ENCODE assay signal across 1 cellular context in the genomic region with DNA sequence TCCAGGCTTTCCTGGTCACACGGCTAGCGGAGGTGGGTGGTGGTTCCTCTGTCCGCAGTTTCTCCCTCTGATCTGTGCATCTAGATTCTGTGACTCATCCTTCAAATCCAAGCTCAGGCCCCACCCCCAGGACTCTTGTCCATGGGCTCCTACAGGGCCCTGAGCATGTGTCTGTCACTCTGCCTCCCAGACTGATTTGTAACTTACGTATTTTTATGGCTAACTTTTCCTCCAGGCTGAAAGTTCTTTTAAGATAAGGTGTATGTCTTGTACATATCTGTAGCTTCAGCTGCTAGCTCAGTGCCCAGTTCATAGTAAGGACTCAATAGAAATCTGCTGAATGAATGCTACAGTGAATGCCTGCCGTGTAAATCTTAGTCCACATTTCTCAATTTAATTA.
TF ChIP-seq lines count a peak whose summit lies in the region.

No MANE protein-coding gene starts in this region.

TF ChIP-seq in K562, 482 proteins besides CTCF, POLR2A, EP300 and RAD21 (continued from another document and continues in another):
- TF ChIP-seq, protein P1, sequence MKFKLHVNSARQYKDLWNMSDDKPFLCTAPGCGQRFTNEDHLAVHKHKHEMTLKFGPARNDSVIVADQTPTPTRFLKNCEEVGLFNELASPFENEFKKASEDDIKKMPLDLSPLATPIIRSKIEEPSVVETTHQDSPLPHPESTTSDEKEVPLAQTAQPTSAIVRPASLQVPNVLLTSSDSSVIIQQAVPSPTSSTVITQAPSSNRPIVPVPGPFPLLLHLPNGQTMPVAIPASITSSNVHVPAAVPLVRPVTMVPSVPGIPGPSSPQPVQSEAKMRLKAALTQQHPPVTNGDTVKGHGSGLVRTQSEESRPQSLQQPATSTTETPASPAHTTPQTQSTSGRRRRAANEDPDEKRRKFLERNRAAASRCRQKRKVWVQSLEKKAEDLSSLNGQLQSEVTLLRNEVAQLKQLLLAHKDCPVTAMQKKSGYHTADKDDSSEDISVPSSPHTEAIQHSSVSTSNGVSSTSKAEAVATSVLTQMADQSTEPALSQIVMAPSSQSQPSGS (CRISPR knock-in tag; IDR thresholded peaks at IDR 0.05): no peak
- TF ChIP-seq RCOR1 (IDR thresholded peaks at IDR 0.05; ENCODE audit: borderline replicate concordance in 1 of 2, low read depth in 2 of 2, low read length in 2 of 2): peak in 1 of 2 experiments; percentile 76; a peak in 2 of 4 replicates
- TF ChIP-seq RFX5 (IDR thresholded peaks at IDR 0.05; ENCODE audit: low read depth, low read length): no peak
- no peak for TF ChIP-seq COPS2 (conservative IDR thresholded peaks at IDR 0.05)
- TF ChIP-seq, protein P2, sequence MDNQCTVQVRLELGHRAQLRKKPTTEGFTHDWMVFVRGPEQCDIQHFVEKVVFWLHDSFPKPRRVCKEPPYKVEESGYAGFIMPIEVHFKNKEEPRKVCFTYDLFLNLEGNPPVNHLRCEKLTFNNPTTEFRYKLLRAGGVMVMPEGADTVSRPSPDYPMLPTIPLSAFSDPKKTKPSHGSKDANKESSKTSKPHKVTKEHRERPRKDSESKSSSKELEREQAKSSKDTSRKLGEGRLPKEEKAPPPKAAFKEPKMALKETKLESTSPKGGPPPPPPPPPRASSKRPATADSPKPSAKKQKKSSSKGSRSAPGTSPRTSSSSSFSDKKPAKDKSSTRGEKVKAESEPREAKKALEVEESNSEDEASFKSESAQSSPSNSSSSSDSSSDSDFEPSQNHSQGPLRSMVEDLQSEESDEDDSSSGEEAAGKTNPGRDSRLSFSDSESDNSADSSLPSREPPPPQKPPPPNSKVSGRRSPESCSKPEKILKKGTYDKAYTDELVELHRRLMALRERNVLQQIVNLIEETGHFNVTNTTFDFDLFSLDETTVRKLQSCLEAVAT (IDR thresholded peaks at IDR 0.05): no peak
- no peak for TF ChIP-seq PTRF (tag; IDR thresholded peaks at IDR 0.05)
- TF ChIP-seq NRF1 (conservative IDR thresholded peaks at IDR 0.05 in 1 of 2, IDR thresholded peaks at IDR 0.05 in 1 of 2): peak; percentile 65 to 73
- TF ChIP-seq, protein P3, sequence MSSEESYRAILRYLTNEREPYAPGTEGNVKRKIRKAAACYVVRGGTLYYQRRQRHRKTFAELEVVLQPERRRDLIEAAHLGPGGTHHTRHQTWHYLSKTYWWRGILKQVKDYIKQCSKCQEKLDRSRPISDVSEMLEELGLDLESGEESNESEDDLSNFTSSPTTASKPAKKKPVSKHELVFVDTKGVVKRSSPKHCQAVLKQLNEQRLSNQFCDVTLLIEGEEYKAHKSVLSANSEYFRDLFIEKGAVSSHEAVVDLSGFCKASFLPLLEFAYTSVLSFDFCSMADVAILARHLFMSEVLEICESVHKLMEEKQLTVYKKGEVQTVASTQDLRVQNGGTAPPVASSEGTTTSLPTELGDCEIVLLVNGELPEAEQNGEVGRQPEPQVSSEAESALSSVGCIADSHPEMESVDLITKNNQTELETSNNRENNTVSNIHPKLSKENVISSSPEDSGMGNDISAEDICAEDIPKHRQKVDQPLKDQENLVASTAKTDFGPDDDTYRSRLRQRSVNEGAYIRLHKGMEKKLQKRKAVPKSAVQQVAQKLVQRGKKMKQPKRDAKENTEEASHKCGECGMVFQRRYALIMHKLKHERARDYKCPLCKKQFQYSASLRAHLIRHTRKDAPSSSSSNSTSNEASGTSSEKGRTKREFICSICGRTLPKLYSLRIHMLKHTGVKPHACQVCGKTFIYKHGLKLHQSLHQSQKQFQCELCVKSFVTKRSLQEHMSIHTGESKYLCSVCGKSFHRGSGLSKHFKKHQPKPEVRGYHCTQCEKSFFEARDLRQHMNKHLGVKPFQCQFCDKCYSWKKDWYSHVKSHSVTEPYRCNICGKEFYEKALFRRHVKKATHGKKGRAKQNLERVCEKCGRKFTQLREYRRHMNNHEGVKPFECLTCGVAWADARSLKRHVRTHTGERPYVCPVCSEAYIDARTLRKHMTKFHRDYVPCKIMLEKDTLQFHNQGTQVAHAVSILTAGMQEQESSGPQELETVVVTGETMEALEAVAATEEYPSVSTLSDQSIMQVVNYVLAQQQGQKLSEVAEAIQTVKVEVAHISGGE (CRISPR knock-in tag; IDR thresholded peaks at IDR 0.05): 0 out of 6 replicates have a peak, but pooled peaks of 1 of the 3 experiments have one; percentile 30
- no peak for TF ChIP-seq SIRT6 (IDR thresholded peaks at IDR 0.05; ENCODE audit: low read depth, low read length)
- no peak for TF ChIP-seq HEY1 (CRISPR knock-in tag; IDR thresholded peaks at IDR 0.05; ENCODE audit: borderline replicate concordance)
- TF ChIP-seq EGR1 (conservative IDR thresholded peaks at IDR 0.05): peak; percentile 45
- no peak for TF ChIP-seq RBM14 (IDR thresholded peaks at IDR 0.05; ENCODE audit: borderline replicate concordance, insufficient read depth, low read depth, low read length)
- peak; percentile 60 for TF ChIP-seq DPF2 (IDR thresholded peaks at IDR 0.05)
- TF ChIP-seq MAZ (CRISPR knock-in tag; conservative IDR thresholded peaks at IDR 0.05 in 1 of 2, IDR thresholded peaks at IDR 0.05 in 1 of 2): 0 out of 4 replicates have a peak, but pooled peaks of 1 of the 2 experiments have one; percentile 22
- TF ChIP-seq, protein P4, sequence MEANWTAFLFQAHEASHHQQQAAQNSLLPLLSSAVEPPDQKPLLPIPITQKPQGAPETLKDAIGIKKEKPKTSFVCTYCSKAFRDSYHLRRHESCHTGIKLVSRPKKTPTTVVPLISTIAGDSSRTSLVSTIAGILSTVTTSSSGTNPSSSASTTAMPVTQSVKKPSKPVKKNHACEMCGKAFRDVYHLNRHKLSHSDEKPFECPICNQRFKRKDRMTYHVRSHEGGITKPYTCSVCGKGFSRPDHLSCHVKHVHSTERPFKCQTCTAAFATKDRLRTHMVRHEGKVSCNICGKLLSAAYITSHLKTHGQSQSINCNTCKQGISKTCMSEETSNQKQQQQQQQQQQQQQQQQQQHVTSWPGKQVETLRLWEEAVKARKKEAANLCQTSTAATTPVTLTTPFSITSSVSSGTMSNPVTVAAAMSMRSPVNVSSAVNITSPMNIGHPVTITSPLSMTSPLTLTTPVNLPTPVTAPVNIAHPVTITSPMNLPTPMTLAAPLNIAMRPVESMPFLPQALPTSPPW (CRISPR knock-in tag; IDR thresholded peaks at IDR 0.05): 0 out of 2 replicates have a peak, but pooled peaks have one; percentile 14
- peak; percentile 90 for TF ChIP-seq CBFA2T3 (IDR thresholded peaks at IDR 0.05)
- TF ChIP-seq PHTF2 (CRISPR knock-in tag; IDR thresholded peaks at IDR 0.05): no peak
- TF ChIP-seq, protein P5, sequence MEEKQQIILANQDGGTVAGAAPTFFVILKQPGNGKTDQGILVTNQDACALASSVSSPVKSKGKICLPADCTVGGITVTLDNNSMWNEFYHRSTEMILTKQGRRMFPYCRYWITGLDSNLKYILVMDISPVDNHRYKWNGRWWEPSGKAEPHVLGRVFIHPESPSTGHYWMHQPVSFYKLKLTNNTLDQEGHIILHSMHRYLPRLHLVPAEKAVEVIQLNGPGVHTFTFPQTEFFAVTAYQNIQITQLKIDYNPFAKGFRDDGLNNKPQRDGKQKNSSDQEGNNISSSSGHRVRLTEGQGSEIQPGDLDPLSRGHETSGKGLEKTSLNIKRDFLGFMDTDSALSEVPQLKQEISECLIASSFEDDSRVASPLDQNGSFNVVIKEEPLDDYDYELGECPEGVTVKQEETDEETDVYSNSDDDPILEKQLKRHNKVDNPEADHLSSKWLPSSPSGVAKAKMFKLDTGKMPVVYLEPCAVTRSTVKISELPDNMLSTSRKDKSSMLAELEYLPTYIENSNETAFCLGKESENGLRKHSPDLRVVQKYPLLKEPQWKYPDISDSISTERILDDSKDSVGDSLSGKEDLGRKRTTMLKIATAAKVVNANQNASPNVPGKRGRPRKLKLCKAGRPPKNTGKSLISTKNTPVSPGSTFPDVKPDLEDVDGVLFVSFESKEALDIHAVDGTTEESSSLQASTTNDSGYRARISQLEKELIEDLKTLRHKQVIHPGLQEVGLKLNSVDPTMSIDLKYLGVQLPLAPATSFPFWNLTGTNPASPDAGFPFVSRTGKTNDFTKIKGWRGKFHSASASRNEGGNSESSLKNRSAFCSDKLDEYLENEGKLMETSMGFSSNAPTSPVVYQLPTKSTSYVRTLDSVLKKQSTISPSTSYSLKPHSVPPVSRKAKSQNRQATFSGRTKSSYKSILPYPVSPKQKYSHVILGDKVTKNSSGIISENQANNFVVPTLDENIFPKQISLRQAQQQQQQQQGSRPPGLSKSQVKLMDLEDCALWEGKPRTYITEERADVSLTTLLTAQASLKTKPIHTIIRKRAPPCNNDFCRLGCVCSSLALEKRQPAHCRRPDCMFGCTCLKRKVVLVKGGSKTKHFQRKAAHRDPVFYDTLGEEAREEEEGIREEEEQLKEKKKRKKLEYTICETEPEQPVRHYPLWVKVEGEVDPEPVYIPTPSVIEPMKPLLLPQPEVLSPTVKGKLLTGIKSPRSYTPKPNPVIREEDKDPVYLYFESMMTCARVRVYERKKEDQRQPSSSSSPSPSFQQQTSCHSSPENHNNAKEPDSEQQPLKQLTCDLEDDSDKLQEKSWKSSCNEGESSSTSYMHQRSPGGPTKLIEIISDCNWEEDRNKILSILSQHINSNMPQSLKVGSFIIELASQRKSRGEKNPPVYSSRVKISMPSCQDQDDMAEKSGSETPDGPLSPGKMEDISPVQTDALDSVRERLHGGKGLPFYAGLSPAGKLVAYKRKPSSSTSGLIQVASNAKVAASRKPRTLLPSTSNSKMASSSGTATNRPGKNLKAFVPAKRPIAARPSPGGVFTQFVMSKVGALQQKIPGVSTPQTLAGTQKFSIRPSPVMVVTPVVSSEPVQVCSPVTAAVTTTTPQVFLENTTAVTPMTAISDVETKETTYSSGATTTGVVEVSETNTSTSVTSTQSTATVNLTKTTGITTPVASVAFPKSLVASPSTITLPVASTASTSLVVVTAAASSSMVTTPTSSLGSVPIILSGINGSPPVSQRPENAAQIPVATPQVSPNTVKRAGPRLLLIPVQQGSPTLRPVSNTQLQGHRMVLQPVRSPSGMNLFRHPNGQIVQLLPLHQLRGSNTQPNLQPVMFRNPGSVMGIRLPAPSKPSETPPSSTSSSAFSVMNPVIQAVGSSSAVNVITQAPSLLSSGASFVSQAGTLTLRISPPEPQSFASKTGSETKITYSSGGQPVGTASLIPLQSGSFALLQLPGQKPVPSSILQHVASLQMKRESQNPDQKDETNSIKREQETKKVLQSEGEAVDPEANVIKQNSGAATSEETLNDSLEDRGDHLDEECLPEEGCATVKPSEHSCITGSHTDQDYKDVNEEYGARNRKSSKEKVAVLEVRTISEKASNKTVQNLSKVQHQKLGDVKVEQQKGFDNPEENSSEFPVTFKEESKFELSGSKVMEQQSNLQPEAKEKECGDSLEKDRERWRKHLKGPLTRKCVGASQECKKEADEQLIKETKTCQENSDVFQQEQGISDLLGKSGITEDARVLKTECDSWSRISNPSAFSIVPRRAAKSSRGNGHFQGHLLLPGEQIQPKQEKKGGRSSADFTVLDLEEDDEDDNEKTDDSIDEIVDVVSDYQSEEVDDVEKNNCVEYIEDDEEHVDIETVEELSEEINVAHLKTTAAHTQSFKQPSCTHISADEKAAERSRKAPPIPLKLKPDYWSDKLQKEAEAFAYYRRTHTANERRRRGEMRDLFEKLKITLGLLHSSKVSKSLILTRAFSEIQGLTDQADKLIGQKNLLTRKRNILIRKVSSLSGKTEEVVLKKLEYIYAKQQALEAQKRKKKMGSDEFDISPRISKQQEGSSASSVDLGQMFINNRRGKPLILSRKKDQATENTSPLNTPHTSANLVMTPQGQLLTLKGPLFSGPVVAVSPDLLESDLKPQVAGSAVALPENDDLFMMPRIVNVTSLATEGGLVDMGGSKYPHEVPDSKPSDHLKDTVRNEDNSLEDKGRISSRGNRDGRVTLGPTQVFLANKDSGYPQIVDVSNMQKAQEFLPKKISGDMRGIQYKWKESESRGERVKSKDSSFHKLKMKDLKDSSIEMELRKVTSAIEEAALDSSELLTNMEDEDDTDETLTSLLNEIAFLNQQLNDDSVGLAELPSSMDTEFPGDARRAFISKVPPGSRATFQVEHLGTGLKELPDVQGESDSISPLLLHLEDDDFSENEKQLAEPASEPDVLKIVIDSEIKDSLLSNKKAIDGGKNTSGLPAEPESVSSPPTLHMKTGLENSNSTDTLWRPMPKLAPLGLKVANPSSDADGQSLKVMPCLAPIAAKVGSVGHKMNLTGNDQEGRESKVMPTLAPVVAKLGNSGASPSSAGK (IDR thresholded peaks at IDR 0.05): no peak
- 0 out of 2 replicates have a peak, but pooled peaks have one; percentile 14 for TF ChIP-seq BHLHE40 (IDR thresholded peaks at IDR 0.05; ENCODE audit: low read length)
- no peak for TF ChIP-seq BRD4 (IDR thresholded peaks at IDR 0.05)
- peak; percentile 48; the same call in 1 of the 2 replicates for TF ChIP-seq FOXM1 (IDR thresholded peaks at IDR 0.05; ENCODE audit: low read depth)
- TF ChIP-seq FOXM1 (CRISPR knock-in tag; IDR thresholded peaks at IDR 0.05; ENCODE audit: low read depth): no peak
- no peak for TF ChIP-seq ZNF764 (CRISPR knock-in tag; IDR thresholded peaks at IDR 0.05; ENCODE audit: low read depth)
- no peak for TF ChIP-seq NCOA1 (IDR thresholded peaks at IDR 0.05; ENCODE audit: low read depth)
- no peak for TF ChIP-seq CHD1 (IDR thresholded peaks at IDR 0.05; ENCODE audit: low read length)
- TF ChIP-seq, protein P6, sequence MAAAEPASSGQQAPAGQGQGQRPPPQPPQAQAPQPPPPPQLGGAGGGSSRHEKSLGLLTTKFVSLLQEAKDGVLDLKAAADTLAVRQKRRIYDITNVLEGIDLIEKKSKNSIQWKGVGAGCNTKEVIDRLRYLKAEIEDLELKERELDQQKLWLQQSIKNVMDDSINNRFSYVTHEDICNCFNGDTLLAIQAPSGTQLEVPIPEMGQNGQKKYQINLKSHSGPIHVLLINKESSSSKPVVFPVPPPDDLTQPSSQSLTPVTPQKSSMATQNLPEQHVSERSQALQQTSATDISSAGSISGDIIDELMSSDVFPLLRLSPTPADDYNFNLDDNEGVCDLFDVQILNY (CRISPR knock-in tag; IDR thresholded peaks at IDR 0.05): no peak
- peak; percentile 77 for TF ChIP-seq TCF3 (CRISPR knock-in tag; IDR thresholded peaks at IDR 0.05)
- TF ChIP-seq ZNF24 (IDR thresholded peaks at IDR 0.05): peak; percentile 79
- TF ChIP-seq MAFK (IDR thresholded peaks at IDR 0.05; ENCODE audit: low read length): no peak
- TF ChIP-seq ZNF12 (CRISPR knock-in tag; IDR thresholded peaks at IDR 0.05): no peak
- TF ChIP-seq PML (IDR thresholded peaks at IDR 0.05; ENCODE audit: low read length): peak; percentile 36; the same call in 1 of the 2 replicates
- TF ChIP-seq CREM (IDR thresholded peaks at IDR 0.05; ENCODE audit: low read depth): peak; percentile 24; the same call in 1 of the 2 replicates
- TF ChIP-seq, protein P7, sequence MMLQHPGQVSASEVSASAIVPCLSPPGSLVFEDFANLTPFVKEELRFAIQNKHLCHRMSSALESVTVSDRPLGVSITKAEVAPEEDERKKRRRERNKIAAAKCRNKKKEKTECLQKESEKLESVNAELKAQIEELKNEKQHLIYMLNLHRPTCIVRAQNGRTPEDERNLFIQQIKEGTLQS (IDR thresholded peaks at IDR 0.05): peak; percentile 75
- TF ChIP-seq, protein P7 (CRISPR knock-in tag; conservative IDR thresholded peaks at IDR 0.05): no peak
- TF ChIP-seq ZBTB8A (IDR thresholded peaks at IDR 0.05; ENCODE audit: partially characterized antibody): no peak
- no peak for TF ChIP-seq ZNF197 (CRISPR knock-in tag; IDR thresholded peaks at IDR 0.05; ENCODE audit: low read depth)
- TF ChIP-seq MTA2 (IDR thresholded peaks at IDR 0.05; ENCODE audit: low read depth): peak; percentile 44; the same call in 1 of the 2 replicates
